8 cellular contexts compared by ENCODE assay signal in genomic region chr12:131104464-131105350, GRCh38.
DNase-seq lines count a peak whose midpoint lies in the region; ATAC-seq and TF ChIP-seq lines count a peak whose summit lies in the region.

No MANE protein-coding gene starts in this region.

- CTCF ChIA-PET in activated CD4-positive, alpha-beta T cell treated with anti-CD3 and anti-CD28 coated beads, Interleukin-2, amount 10 ng/mL, durations not matched to agents 7 days and 5 days (lab: Charles Lee): interaction anchor here (1.0 to 4.1 kb wide), 11 partner anchors 10 to 726 kb away, joined by 3 to 38 read pairs (median 5); no protein-coding TSS in a partner anchor

- intact Hi-C loops in colonic mucosa (cut with DNase I) (loop anchor here (5.0 to 10.0 kb wide), 2 partner anchors 348 to 720 kb away; partner anchors contain the start of gene MMP17), lower leg skin (cut with DNase I; ENCODE audit: low total_unique reads) (no loop called here)

- POLR2A ChIA-PET in activated CD4-positive, alpha-beta T cell treated with anti-CD3 and anti-CD28 coated beads, Interleukin-2, amount 10 ng/mL, durations not matched to agents 7 days and 5 days (lab: Charles Lee): no interaction called here

- peaks cover 4% of the 10 kb centered on the region for H3K27me3 Mint-ChIP-seq in activated CD4-positive, alpha-beta T cell treated with anti-CD3 and anti-CD28 coated beads, Interleukin-2, amount 10 ng/mL, durations not matched to agents 7 days and 5 days

- H3K36me3 Mint-ChIP-seq in activated CD4-positive, alpha-beta T cell treated with anti-CD3 and anti-CD28 coated beads, Interleukin-2, amount 10 ng/mL, durations not matched to agents 7 days and 5 days (ENCODE audit: low read depth): no peaks in the 10 kb centered on the region

- WGBS in lower leg skin, 2 donors: 30 to 32% methylated on average over 25 to 26 of the region's 32 CpGs

- H3K27ac Mint-ChIP-seq in activated CD4-positive, alpha-beta T cell treated with anti-CD3 and anti-CD28 coated beads, Interleukin-2, amount 10 ng/mL, durations not matched to agents 7 days and 5 days: no peak overlapping the region

- H3K27ac ChIP-seq in colonic mucosa: no peak overlapping the region

- DNase-seq in A172 (ENCODE audit: low spot score): peak; percentile 51
- DNase-seq in NCI-H446 treated with DMSO at 0.1 percent for 48 hours (lab: John Stamatoyannopoulos, UW): peak; percentile 12
- DNase-seq in activated CD4-positive, alpha-beta T cell treated with anti-CD3 and anti-CD28 coated beads, Interleukin-2, amount 10 ng/mL, durations not matched to agents 7 days and 5 days: peak; percentile 81
- DNase-seq in colonic mucosa: peak; percentile 84
- DNase-seq in lower leg skin (ENCODE audit: low spot score in 2 of 2): peak; percentile 80 to 96
- DNase-seq in stimulated activated CD8-positive, alpha-beta memory T cell treated with anti-CD3 and anti-CD28 coated beads, Interleukin-12 subunit alpha, Interleukin-12 subunit beta, amount 100 ng/mL, for 24 hours (ENCODE audit: extremely low read depth): peak; percentile 52

- no peaks in the 10 kb centered on the region for H3K27me3 ChIP-seq in colonic mucosa

- H3K9me3 ChIP-seq in colonic mucosa: no peaks in the 10 kb centered on the region

- no peak for TF ChIP-seq POLR2A in lower leg skin (IDR thresholded peaks at IDR 0.05)

- peak overlapping the region in 1 of 2 donors; percentile 8 for H3K9ac ChIP-seq in colonic mucosa (ENCODE audit: low read depth in 2 of 2, low read length in 2 of 2)

- H3K4me3 Mint-ChIP-seq in activated CD4-positive, alpha-beta T cell treated with anti-CD3 and anti-CD28 coated beads, Interleukin-2, amount 10 ng/mL, durations not matched to agents 7 days and 5 days: no peak overlapping the region

- H3K4me1 ChIP-seq in colonic mucosa: no peaks in the 10 kb centered on the region

- H3K36me3 ChIP-seq in colonic mucosa: no peaks in the 10 kb centered on the region

- H3K4me1 Mint-ChIP-seq in activated CD4-positive, alpha-beta T cell treated with anti-CD3 and anti-CD28 coated beads, Interleukin-2, amount 10 ng/mL, durations not matched to agents 7 days and 5 days: peaks cover 15% of the 10 kb centered on the region

- H3K4me3 ChIP-seq in colonic mucosa (no peak overlapping the region), lower leg skin (ENCODE audit: low read depth, poor library complexity, severe bottlenecking) (no peak overlapping the region)

- peak; percentile 65 for ATAC-seq in GM18499 (IDR thresholded peaks at IDR 0.05; ENCODE audit: insufficient read depth, unreplicated experiment)
- ATAC-seq in HG03045 (IDR thresholded peaks at IDR 0.05; ENCODE audit: unreplicated experiment): peak; percentile 69

- TF ChIP-seq CTCF in colonic mucosa (IDR thresholded peaks at IDR 0.05) (peak; percentile 81), lower leg skin (IDR thresholded peaks at IDR 0.05) (peak in 1 of 3 donors; percentile 54)

- peaks cover 3% of the 10 kb centered on the region for H3K9me3 Mint-ChIP-seq in activated CD4-positive, alpha-beta T cell treated with anti-CD3 and anti-CD28 coated beads, Interleukin-2, amount 10 ng/mL, durations not matched to agents 7 days and 5 days

Comparison
In these comparisons a context has a peak if more than half of its experiments do, and no peak if none do; other contexts are left out.
1. DNase-seq: peak in every context shown above with its lines; median percentile 88 in lower leg skin; 84 in colonic mucosa; 81 in activated CD4-positive, alpha-beta T cell treated with anti-CD3 and anti-CD28 coated beads, Interleukin-2, amount 10 ng/mL, durations not matched to agents 7 days and 5 days; 52 in stimulated activated CD8-positive, alpha-beta memory T cell treated with anti-CD3 and anti-CD28 coated beads, Interleukin-12 subunit alpha, Interleukin-12 subunit beta, amount 100 ng/mL, for 24 hours; 51 in A172; 12 in NCI-H446 treated with DMSO at 0.1 percent for 48 hours.